1 cellular context compared by ENCODE assay signal in genomic region chr1:109773203-109773899, GRCh38.
A peak's percentile ranks its signal among the peaks of the same experiment; 100 is the strongest.
TF ChIP-seq lines count a peak whose summit lies in the region.

No MANE protein-coding gene starts in this region.

TF ChIP-seq in IMR-90, 13 proteins besides CTCF, POLR2A, EP300 and RAD21:
- TF ChIP-seq FOS (IDR thresholded peaks at IDR 0.05; ENCODE audit: low read depth, low read length) (no peak), CEBPB (IDR thresholded peaks at IDR 0.05; ENCODE audit: low read depth, low read length) (0 out of 2 replicates have a peak, but pooled peaks have one; percentile 32), MAFK (IDR thresholded peaks at IDR 0.05; ENCODE audit: low read depth, low read length) (no peak), BHLHE40 (IDR thresholded peaks at IDR 0.05; ENCODE audit: low read depth, low read length) (peak; percentile 87), CHD1 (IDR thresholded peaks at IDR 0.05; ENCODE audit: low read depth, low read length) (no peak; the same call in 1 of the 2 replicates), RFX5 (IDR thresholded peaks at IDR 0.05; ENCODE audit: low read depth, low read length) (no peak), USF2 (IDR thresholded peaks at IDR 0.05; ENCODE audit: low read depth, low read length) (peak; percentile 71; the same call in 1 of the 2 replicates), RCOR1 (IDR thresholded peaks at IDR 0.05; ENCODE audit: insufficient replicate concordance, low read length) (peak; percentile 23), MXI1 (IDR thresholded peaks at IDR 0.05; ENCODE audit: borderline replicate concordance, low read depth, low read length) (peak; percentile 80; the same call in 1 of the 2 replicates), MAZ (IDR thresholded peaks at IDR 0.05; ENCODE audit: borderline replicate concordance, low read depth, low read length) (peak; percentile 43; the same call in 1 of the 2 replicates), ELK1 (IDR thresholded peaks at IDR 0.05; ENCODE audit: borderline replicate concordance, low read depth, low read length) (no peak), SMC3 (IDR thresholded peaks at IDR 0.05; ENCODE audit: low read depth, low read length) (peak; percentile 100), NFE2L2 (IDR thresholded peaks at IDR 0.05; ENCODE audit: low read depth, low read length) (no peak)
TF ChIP-seq in IMR-90: peak in this region for 7.
